In genomic region chr16:70289229-70290098, GRCh38 we compare ENCODE assay signal across 1 cellular context.
TF ChIP-seq lines count a peak whose summit lies in the region.

Gene AARS1, minus strand, starts transcription at chr16:70289506. Its CDS starts 6,743 bp downstream, at chr16:70282763.

TF ChIP-seq in HEK293, 187 proteins besides CTCF, POLR2A, EP300 and RAD21 (continued from another document and continues in another):
- TF ChIP-seq PRDM2 (tag by site-specific recombination; IDR thresholded peaks at IDR 0.05; ENCODE audit: borderline replicate concordance) (no peak), ZSCAN5A (tag by site-specific recombination; IDR thresholded peaks at IDR 0.05) (0 out of 2 replicates have a peak, but pooled peaks have one; percentile 74), ZNF341 (tag by site-specific recombination; IDR thresholded peaks at IDR 0.05; ENCODE audit: low read depth) (peak; percentile 85), ZBTB48 (tag by site-specific recombination; IDR thresholded peaks at IDR 0.05) (0 out of 2 replicates have a peak, but pooled peaks have one; percentile 40), ZXDB (tag by site-specific recombination; IDR thresholded peaks at IDR 0.05) (peak; percentile 85), ZNF707 (tag by site-specific recombination; IDR thresholded peaks at IDR 0.05) (no peak), ZNF398 (tag by site-specific recombination; IDR thresholded peaks at IDR 0.05) (peak; percentile 73), ZFP41 (tag by site-specific recombination; IDR thresholded peaks at IDR 0.05; ENCODE audit: borderline replicate concordance) (peak; percentile 70; the same call in 1 of the 2 replicates), ZNF561 (tag by site-specific recombination; IDR thresholded peaks at IDR 0.05; ENCODE audit: borderline replicate concordance) (peak; percentile 27), ZNF37A (tag by site-specific recombination; IDR thresholded peaks at IDR 0.05) (no peak), KLF9 (tag by site-specific recombination; IDR thresholded peaks at IDR 0.05; ENCODE audit: low read depth) (peak; percentile 32; the same call in 1 of the 2 replicates), TSHZ1 (tag by site-specific recombination; IDR thresholded peaks at IDR 0.05; ENCODE audit: borderline replicate concordance) (peak; percentile 19; the same call in 1 of the 2 replicates), GFI1B (tag by site-specific recombination; IDR thresholded peaks at IDR 0.05) (no peak), ZNF148 (tag by site-specific recombination; IDR thresholded peaks at IDR 0.05; ENCODE audit: borderline replicate concordance) (no peak), ZSCAN30 (tag by site-specific recombination; IDR thresholded peaks at IDR 0.05) (peak; percentile 66; the same call in 1 of the 2 replicates), ZNF449 (tag by site-specific recombination; IDR thresholded peaks at IDR 0.05) (peak; percentile 30; the same call in 1 of the 2 replicates), ZNF843 (tag by site-specific recombination; IDR thresholded peaks at IDR 0.05) (peak; percentile 61), GLIS1 (tag by site-specific recombination; IDR thresholded peaks at IDR 0.05) (peak; percentile 81), ZBTB7A (tag by site-specific recombination; IDR thresholded peaks at IDR 0.05; ENCODE audit: low read depth) (no peak), ZFP69B (tag by site-specific recombination; IDR thresholded peaks at IDR 0.05) (0 out of 2 replicates have a peak, but pooled peaks have one; percentile 49), ZEB2 (tag by site-specific recombination; IDR thresholded peaks at IDR 0.05) (0 out of 2 replicates have a peak, but pooled peaks have one; percentile 27), SP3 (tag by site-specific recombination; IDR thresholded peaks at IDR 0.05) (peak; percentile 55; the same call in 1 of the 2 replicates), ZIC2 (tag by site-specific recombination; IDR thresholded peaks at IDR 0.05) (peak; percentile 65), ZNF292 (tag by site-specific recombination; IDR thresholded peaks at IDR 0.05; ENCODE audit: borderline replicate concordance, low read depth) (no peak), ZBTB21 (tag by site-specific recombination; IDR thresholded peaks at IDR 0.05) (no peak), ZNF747 (tag by site-specific recombination; IDR thresholded peaks at IDR 0.05) (no peak), ZNF2 (tag by site-specific recombination; IDR thresholded peaks at IDR 0.05) (peak; percentile 96), ZNF518A (tag by site-specific recombination; conservative IDR thresholded peaks at IDR 0.05; ENCODE audit: low read depth) (no peak), ZNF837 (tag by site-specific recombination; IDR thresholded peaks at IDR 0.05) (no peak)
